In the genomic region with DNA sequence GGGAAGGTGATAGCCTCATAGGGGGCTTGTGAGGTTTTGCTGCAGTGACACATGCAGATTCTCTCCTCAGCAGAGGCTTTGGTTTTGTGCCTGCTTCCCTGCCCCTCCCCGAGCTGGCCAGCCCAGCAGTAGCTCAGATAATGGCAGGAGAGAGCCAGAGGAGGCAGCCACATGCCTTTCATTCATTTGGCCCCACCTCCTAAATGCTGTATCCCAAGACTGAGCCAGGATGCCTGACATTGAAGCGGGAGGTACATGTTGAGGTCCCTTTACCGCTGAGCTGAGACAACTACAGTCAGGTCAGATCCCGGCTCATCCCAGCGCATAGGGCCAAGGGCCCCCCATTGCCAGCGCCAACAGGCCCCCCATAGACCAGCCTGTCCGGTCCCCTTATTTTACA, we compare ENCODE assay signal across 16 cellular contexts. TPM values are rescaled to one million over a fixed set of nuclear protein-coding genes. Genes with fewer than 3 reads are reported as not detected.
DNase-seq lines count a peak whose midpoint lies in the region; ATAC-seq and TF ChIP-seq lines count a peak whose summit lies in the region.
"Had no signal": no experiment of that assay in that cellular context is flagged by ENCODE, and none has a peak within 500 bp of the region (broad histone marks: within the 10 kb centered on the region; RNA-seq: fewer than 3 reads in every experiment).

No MANE protein-coding gene starts in this region.

- no peak for TF ChIP-seq POLR2A in heart left ventricle (IDR thresholded peaks at IDR 0.05)

- intact Hi-C loops in heart left ventricle (cut with DNase I) (no loop called here), ascending aorta (cut with DNase I) (no loop called here)

- POLR2A ChIA-PET in WTC11 (lab: Charles Lee) = interaction anchor here (0.6 kb wide), 1 partner anchor 116 kb away, joined by 5 read pairs; no protein-coding TSS in a partner anchor

- 37 to 44% (median 41%) methylated on average over 3 to 7 of the region's 7 CpGs for WGBS in heart left ventricle, 4 donors

- DNase-seq in heart left ventricle (no peak), right atrium auricular region (ENCODE audit: low spot score) (no peak), WTC11 (ENCODE audit: low spot score) (peak; percentile 43), iPS-NIHi7 (ENCODE audit: extremely low spot score) (peak; percentile 74), HK-2 (ENCODE audit: unreplicated experiment) (no peak), ascending aorta (ENCODE audit: low spot score in 2 of 2) (no peak)
- no peak for DNase-seq in stimulated activated naive CD4-positive, alpha-beta T cell (lab: John Stamatoyannopoulos, UW)
- DNase-seq: Caco-2, GOT3, Karpas-422, MM.1S, NCI-H1105, NCI-H187, SJCRH30 had no signal

- H3K36me3 ChIP-seq in heart left ventricle (no peaks in the 10 kb centered on the region), right atrium auricular region (no peaks in the 10 kb centered on the region), ascending aorta (no peaks in the 10 kb centered on the region)
- H3K36me3 ChIP-seq: SJCRH30 had no signal

- no peak overlapping the region for H3K27ac Mint-ChIP-seq in WTC11

- peak in 3 of 4 donors; percentile 32 to 76 (median 43) for ATAC-seq in heart left ventricle
- peak; percentile 98 for ATAC-seq in WTC11
- ATAC-seq in GM21360 (IDR thresholded peaks at IDR 0.05; ENCODE audit: unreplicated experiment) = no peak
- ATAC-seq: HepG2 had no signal

- peaks cover 5% of the 10 kb centered on the region; the same call in 1 of the 2 replicates for H3K4me1 Mint-ChIP-seq in WTC11

- H3K27me3 Mint-ChIP-seq in WTC11 (ENCODE audit: low read depth) = peaks cover 6% of the 10 kb centered on the region; the same call in 1 of the 2 replicates

- H3K4me1 ChIP-seq in heart left ventricle = no peaks in the 10 kb centered on the region
- H3K4me1 ChIP-seq in right atrium auricular region = no peaks in the 10 kb centered on the region
- H3K4me1 ChIP-seq in ascending aorta = no peaks in the 10 kb centered on the region
- H3K4me1 ChIP-seq: Caco-2, SJCRH30 had no signal

- H3K4me3 ChIP-seq in heart left ventricle (no peak overlapping the region), right atrium auricular region (no peak overlapping the region), ascending aorta (no peak overlapping the region)
- H3K4me3 ChIP-seq: SJCRH30 had no signal

- H3K36me3 Mint-ChIP-seq in WTC11 = no peaks in the 10 kb centered on the region

- CTCF ChIA-PET in WTC11 (lab: Charles Lee) = interaction anchor here (0.6 to 9.6 kb wide), 14 partner anchors 11 to 229 kb away, joined by 3 to 121 read pairs (median 3); partner anchors contain the start of genes POLG and TICRR

- no peaks in the 10 kb centered on the region for H3K9me3 Mint-ChIP-seq in WTC11

- TF ChIP-seq CTCF in heart left ventricle (IDR thresholded peaks at IDR 0.05) (no peak), right atrium auricular region (IDR thresholded peaks at IDR 0.05) (no peak), WTC11 (IDR thresholded peaks at IDR 0.05) (no peak), ascending aorta (IDR thresholded peaks at IDR 0.05) (no peak)

- H3K27ac ChIP-seq in heart left ventricle = no peak overlapping the region
- no peak overlapping the region for H3K27ac ChIP-seq in right atrium auricular region
- H3K27ac ChIP-seq in ascending aorta = no peak overlapping the region
- H3K27ac ChIP-seq: SJCRH30 had no signal

- H3K4me3 Mint-ChIP-seq in WTC11 = no peak overlapping the region

- H3K9me3 ChIP-seq in heart left ventricle (no peaks in the 10 kb centered on the region), right atrium auricular region (no peaks in the 10 kb centered on the region), ascending aorta (no peaks in the 10 kb centered on the region)
- H3K9me3 ChIP-seq: Caco-2, SJCRH30 had no signal

- peaks cover 0 to 20% (median 0%) of the 10 kb centered on the region in 9 donors for H3K27me3 ChIP-seq in heart left ventricle
- no peaks in the 10 kb centered on the region for H3K27me3 ChIP-seq in right atrium auricular region
- H3K27me3 ChIP-seq in ascending aorta = no peaks in the 10 kb centered on the region

TF ChIP-seq in WTC11, 78 proteins besides CTCF, POLR2A, EP300 and RAD21:
- TF ChIP-seq ZNF671 (CRISPR knock-in tag; IDR thresholded peaks at IDR 0.05) = no peak
- TF ChIP-seq ELF4 (CRISPR knock-in tag; IDR thresholded peaks at IDR 0.05; ENCODE audit: low read depth) = no peak

RNA-seq across cellular contexts. Expression of gene POLG, which starts 11.9 kb away (rescaled TPM):
- 10 to 100 TPM; 32.1 to 79.8 (median 38.4) TPM for total RNA-seq in heart left ventricle
- 10 to 100 TPM; 32.6 to 51.5 TPM for polyA plus RNA-seq in heart left ventricle
- total RNA-seq in right atrium auricular region = 10 to 100 TPM; 36.0 to 37.9 TPM
- total RNA-seq in WTC11 (2021) = 63.9 to 76.2 TPM (median 68.3 TPM) in 3 replicates
- 69.1 TPM for total RNA-seq in ascending aorta

Comparison
In these comparisons a context has a peak if more than half of its experiments do, and no peak if none do; other contexts are left out.
1. DNase-seq: peak in WTC11 (single experiment) and iPS-NIHi7 (single experiment); none in heart left ventricle (0 of 5), right atrium auricular region (single experiment), HK-2 (single experiment), stimulated activated naive CD4-positive, alpha-beta T cell (0 of 6) and ascending aorta (0 of 2).